23 cellular contexts compared by ENCODE assay signal in genomic region chr22:39481054-39481453, GRCh38. TPM values are rescaled to one million over a fixed set of nuclear protein-coding genes. Genes with fewer than 3 reads are reported as not detected.
DNase-seq lines count a peak whose midpoint lies in the region; ATAC-seq and TF ChIP-seq lines count a peak whose summit lies in the region.
"Had no signal": no experiment of that assay in that cellular context is flagged by ENCODE, and none has a peak within 500 bp of the region (broad histone marks: within the 10 kb centered on the region; RNA-seq: fewer than 3 reads in every experiment).

No MANE protein-coding gene starts in this region.

- H3K27ac Mint-ChIP-seq in progenitor cell of endocrine pancreas = peak overlapping the region; percentile 38
- no peak overlapping the region for H3K27ac Mint-ChIP-seq in stimulated activated memory B cell treated with anti-CD40 and anti-IgM and Interleukin-4, amounts not matched to agents 10 μg/mL and 1 μg/mL and 100 μg/mL, for 72 hours
- H3K27ac Mint-ChIP-seq: CD4-positive, alpha-beta memory T cell; HFFc6 had no signal

- H3K79me1 ChIP-seq in mesenchymal stem cell (replicated peaks; ENCODE audit: low read length, poor library complexity, severe bottlenecking) = no peaks in the 10 kb centered on the region

- no peaks in the 10 kb centered on the region for H3K27me3 Mint-ChIP-seq in progenitor cell of endocrine pancreas
- no peaks in the 10 kb centered on the region for H3K27me3 Mint-ChIP-seq in stimulated activated memory B cell treated with anti-CD40 and anti-IgM and Interleukin-4, amounts not matched to agents 10 μg/mL and 1 μg/mL and 100 μg/mL, for 72 hours

- no peak overlapping the region for H3K9ac ChIP-seq in mesenchymal stem cell (ENCODE audit: low read length)
- H3K9ac ChIP-seq: BLaER1 had no signal

- H3K27ac ChIP-seq in caudate nucleus (ENCODE audit: low read depth, low read length) (peak overlapping the region; percentile 52), mesenchymal stem cell (ENCODE audit: low read length, poor library complexity, severe bottlenecking) (no peak overlapping the region)
- H3K27ac ChIP-seq: A549, BLaER1 had no signal

- no peak overlapping the region for H2BK5ac ChIP-seq in mesenchymal stem cell (ENCODE audit: low read depth, low read length, poor library complexity, severe bottlenecking)

- no peak overlapping the region for H3K4me2 ChIP-seq in mesenchymal stem cell (ENCODE audit: low read length, poor library complexity, severe bottlenecking)
- H3K4me2 ChIP-seq: A549, BLaER1 had no signal

- H4K91ac ChIP-seq in mesenchymal stem cell (ENCODE audit: low read length) = peak overlapping the region; percentile 43

- H3K4ac ChIP-seq in mesenchymal stem cell (ENCODE audit: low read depth in 1 of 2, low read length in 2 of 2) = no peak overlapping the region

- no peak overlapping the region for H3K14ac ChIP-seq in mesenchymal stem cell (ENCODE audit: low read length in 2 of 2)

- ATAC-seq in GM19023 (IDR thresholded peaks at IDR 0.05; ENCODE audit: unreplicated experiment) = no peak
- ATAC-seq in stimulated activated memory B cell treated with anti-CD40 and anti-IgM and Interleukin-4, amounts not matched to agents 10 μg/mL and 1 μg/mL and 100 μg/mL, for 72 hours = no peak
- ATAC-seq: A549, Panc1 had no signal

- H3K36me3 Mint-ChIP-seq in progenitor cell of endocrine pancreas (ENCODE audit: insufficient read depth) = no peaks in the 10 kb centered on the region
- H3K36me3 Mint-ChIP-seq in stimulated activated memory B cell treated with anti-CD40 and anti-IgM and Interleukin-4, amounts not matched to agents 10 μg/mL and 1 μg/mL and 100 μg/mL, for 72 hours = peaks cover 20% of the 10 kb centered on the region
- H3K36me3 Mint-ChIP-seq: CD4-positive, alpha-beta memory T cell had no signal

- no peak overlapping the region for H2BK15ac ChIP-seq in mesenchymal stem cell (ENCODE audit: low read depth, poor library complexity, severe bottlenecking)

- WGBS in mesenchymal stem cell = 92% methylated on average over 16 of the region's 16 CpGs

- no peak overlapping the region for H3K18ac ChIP-seq in mesenchymal stem cell (ENCODE audit: low read depth in 1 of 2, low read length in 2 of 2)

- no peak overlapping the region for H2AK5ac ChIP-seq in mesenchymal stem cell (ENCODE audit: low read length, severe bottlenecking)

- H3K4me1 ChIP-seq in mesenchymal stem cell (ENCODE audit: control insufficient read depth, insufficient read depth, low read depth, low read length) = peaks cover 3% of the 10 kb centered on the region
- H3K4me1 ChIP-seq: A549 had no signal

- H3K4me1 Mint-ChIP-seq in progenitor cell of endocrine pancreas (ENCODE audit: low read depth) = no peaks in the 10 kb centered on the region
- H3K4me1 Mint-ChIP-seq in stimulated activated memory B cell treated with anti-CD40 and anti-IgM and Interleukin-4, amounts not matched to agents 10 μg/mL and 1 μg/mL and 100 μg/mL, for 72 hours = peaks cover 11% of the 10 kb centered on the region
- H3K4me1 Mint-ChIP-seq: CD4-positive, alpha-beta memory T cell had no signal

- H4K8ac ChIP-seq in mesenchymal stem cell (ENCODE audit: low read length) = no peak overlapping the region

- in situ Hi-C loops in G401 (cut with HindIII; ENCODE audit: low sequenced_read_pairs) = loop anchor here (25.0 kb wide), 1 partner anchor 94 kb away; the partner anchor contains the start of gene TAB1

- DNase-seq in G401 (ENCODE audit: low spot score) (peak; percentile 44), caudate nucleus (lab: John Stamatoyannopoulos, UW) (peak in 27 of 61 donors; percentile 17 to 79 (median 44)), mesenchymal stem cell (no peak), progenitor cell of endocrine pancreas (ENCODE audit: low spot score, unreplicated experiment) (no peak), NCI-H774 (lab: John Stamatoyannopoulos, UW) (no peak)
- DNase-seq: CD4-positive, alpha-beta memory T cell; DMS153; GF-D8; HFFc6; MM.1S; NCI-H1092; NCI-H146; NCI-H2029 treated with DMSO at 0.1 percent for 48 hours; NCI-H2171; NCI-H446; NCI-H69; Right ventricle myocardium superior had no signal

- no peaks in the 10 kb centered on the region for H3K36me3 ChIP-seq in mesenchymal stem cell (ENCODE audit: control insufficient read depth in 1 of 2, insufficient read depth in 2 of 2, low read depth in 1 of 2, low read length in 2 of 2)
- H3K36me3 ChIP-seq: BLaER1 had no signal

- no peak overlapping the region for H3K4me3 Mint-ChIP-seq in progenitor cell of endocrine pancreas (ENCODE audit: low read depth)
- H3K4me3 Mint-ChIP-seq in stimulated activated memory B cell treated with anti-CD40 and anti-IgM and Interleukin-4, amounts not matched to agents 10 μg/mL and 1 μg/mL and 100 μg/mL, for 72 hours = no peak overlapping the region
- H3K4me3 Mint-ChIP-seq: CD4-positive, alpha-beta memory T cell; HFFc6 had no signal

- no peak overlapping the region for H2BK12ac ChIP-seq in mesenchymal stem cell (ENCODE audit: low read length in 2 of 2)

- no peak overlapping the region for H2AFZ ChIP-seq in mesenchymal stem cell (ENCODE audit: low read depth, low read length)

- H3K27me3 ChIP-seq in mesenchymal stem cell (ENCODE audit: control insufficient read depth in 1 of 2, insufficient read depth in 1 of 2, low read length in 2 of 2) = peaks cover 11 to 53% of the 10 kb centered on the region in 2 experiments
- H3K27me3 ChIP-seq: BLaER1 had no signal

- no peaks in the 10 kb centered on the region for H3K9me3 Mint-ChIP-seq in progenitor cell of endocrine pancreas (ENCODE audit: low read depth)
- no peaks in the 10 kb centered on the region for H3K9me3 Mint-ChIP-seq in stimulated activated memory B cell treated with anti-CD40 and anti-IgM and Interleukin-4, amounts not matched to agents 10 μg/mL and 1 μg/mL and 100 μg/mL, for 72 hours
- H3K9me3 Mint-ChIP-seq: CD4-positive, alpha-beta memory T cell; HFFc6 had no signal

- H3K4me3 ChIP-seq in mesenchymal stem cell (ENCODE audit: insufficient read depth in 1 of 2, low read depth in 1 of 2, low read length in 2 of 2) = no peak overlapping the region
- H3K4me3 ChIP-seq: A549, BLaER1 had no signal

- H3K23ac ChIP-seq in mesenchymal stem cell (ENCODE audit: low read length in 2 of 2) = no peak overlapping the region

- TF ChIP-seq CTCF in progenitor cell of endocrine pancreas (IDR thresholded peaks at IDR 0.05; ENCODE audit: unreplicated experiment) = no peak

- no peaks in the 10 kb centered on the region for H3K9me3 ChIP-seq in mesenchymal stem cell (ENCODE audit: control insufficient read depth, low read length)
- H3K9me3 ChIP-seq: A549, BLaER1 had no signal

- H2BK120ac ChIP-seq in mesenchymal stem cell (ENCODE audit: low read depth, low read length) = no peak overlapping the region

RNA-seq across cellular contexts. Expression of gene MIEF1, which starts 21.0 kb away (rescaled TPM):
- total RNA-seq in G401 (2014; rRNA removed; shearing (Covaris generic)) = 23.5 and 32.1 TPM in 2 replicates
- polyA plus RNA-seq in mesenchymal stem cell (2013, experiment 1 of 2) = 19.0 TPM
- polyA plus RNA-seq in mesenchymal stem cell (2013, experiment 2 of 2) = 19.9 TPM
- 30.5 and 32.4 TPM in 2 replicates for total RNA-seq in progenitor cell of endocrine pancreas

RNA-seq across cellular contexts. Expression of gene MGAT3, which starts 24.2 kb away (rescaled TPM):
- 13.8 and 18.6 TPM in 2 replicates for total RNA-seq in G401 (2014; rRNA removed; shearing (Covaris generic))
- 2.1 TPM for polyA plus RNA-seq in mesenchymal stem cell (2013, experiment 1 of 2)
- polyA plus RNA-seq in mesenchymal stem cell (2013, experiment 2 of 2) = 2.0 TPM
- total RNA-seq in progenitor cell of endocrine pancreas = 28.8 and 32.7 TPM in 2 replicates
- total RNA-seq: HFFc6, LHCN-M2 had no signal
- polyA plus RNA-seq: CD4-positive, alpha-beta memory T cell had no signal

RNA-seq across cellular contexts. Expression of gene ATF4, which starts 39.3 kb away (rescaled TPM):
- total RNA-seq in G401 (2014; rRNA removed; shearing (Covaris generic)) = 359 and 398 TPM in 2 replicates
- polyA plus RNA-seq in mesenchymal stem cell (2013, experiment 1 of 2) = 513 TPM
- 503 TPM for polyA plus RNA-seq in mesenchymal stem cell (2013, experiment 2 of 2)
- 332 and 356 TPM in 2 replicates for total RNA-seq in progenitor cell of endocrine pancreas

RNA-seq across cellular contexts. Expression of gene RPS19BP1, which starts 51.5 kb away (rescaled TPM):
- 195 and 293 TPM in 2 replicates for total RNA-seq in G401 (2014; rRNA removed; shearing (Covaris generic))
- polyA plus RNA-seq in mesenchymal stem cell (2013, experiment 1 of 2) = 59.9 TPM
- polyA plus RNA-seq in mesenchymal stem cell (2013, experiment 2 of 2) = 59.6 TPM
- 45.2 and 48.2 TPM in 2 replicates for total RNA-seq in progenitor cell of endocrine pancreas
